ENCODE assay signal across 1 cellular context in the genomic region with DNA sequence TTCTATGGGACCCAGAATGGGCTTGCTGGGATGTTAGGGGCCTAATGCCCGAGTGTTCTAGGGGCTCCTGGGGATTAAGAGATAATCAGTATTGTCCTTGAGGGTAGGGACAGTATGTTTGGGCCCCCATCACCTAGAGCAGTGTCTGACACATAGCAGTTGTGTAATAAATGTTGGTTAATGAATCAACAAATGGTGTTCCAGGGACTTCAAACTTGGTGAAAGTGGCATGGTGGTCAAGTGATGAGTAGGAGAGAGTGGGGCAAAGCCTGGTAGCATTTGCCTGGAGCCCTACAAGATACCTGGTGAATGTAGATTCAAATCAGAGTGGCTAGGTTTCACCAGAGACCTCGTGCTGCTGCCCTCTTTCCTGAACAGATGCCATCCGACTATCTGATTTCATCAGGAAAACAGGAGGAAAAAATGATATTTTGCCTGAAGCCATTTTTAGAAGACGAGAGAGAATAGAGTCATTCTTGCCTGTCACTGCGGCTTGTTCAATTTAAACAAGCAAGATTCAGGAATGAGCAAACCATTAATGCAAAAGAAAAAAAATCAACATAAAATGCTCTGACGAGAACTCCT.
TF ChIP-seq lines count a peak whose summit lies in the region.

No MANE protein-coding gene starts in this region.

TF ChIP-seq in IMR-90, 13 proteins besides CTCF, POLR2A, EP300 and RAD21:
- TF ChIP-seq ELK1 (IDR thresholded peaks at IDR 0.05; ENCODE audit: borderline replicate concordance, low read depth, low read length) (no peak), CEBPB (IDR thresholded peaks at IDR 0.05; ENCODE audit: low read depth, low read length) (0 out of 2 replicates have a peak, but pooled peaks have one; percentile 7)
